Comparison of ENCODE assay signal across 18 cellular contexts in genomic region chr5:71748360-71748759, GRCh38. TPM values are rescaled to one million over a fixed set of nuclear protein-coding genes. Genes with fewer than 3 reads are reported as not detected.
A peak's percentile ranks its signal among the peaks of the same experiment; 100 is the strongest.
DNase-seq lines count a peak whose midpoint lies in the region; ATAC-seq, FAIRE-seq and TF ChIP-seq lines count a peak whose summit lies in the region.
"Had no signal": no experiment of that assay in that cellular context is flagged by ENCODE, and none has a peak within 500 bp of the region (broad histone marks: within the 10 kb centered on the region; RNA-seq: fewer than 3 reads in every experiment).

No MANE protein-coding gene starts in this region.

- H3K4me1 ChIP-seq in esophagus muscularis mucosa, result peaks cover 0 to 8% (median 3%) of the 10 kb centered on the region in 4 donors
- peaks cover 5 to 13% of the 10 kb centered on the region in 2 donors for H3K4me1 ChIP-seq in small intestine (ENCODE audit: control insufficient read depth in 2 of 2, insufficient read depth in 1 of 2, low read depth in 1 of 2, low read length in 1 of 2)

- no peak overlapping the region for H3K27ac ChIP-seq in esophagus muscularis mucosa (replicated peaks in 1 of 4)
- H3K27ac ChIP-seq in small intestine (ENCODE audit: low read depth in 1 of 2, low read length in 1 of 2), result peak overlapping the region; percentile 52 to 76

- H3K9me3 ChIP-seq in esophagus muscularis mucosa (no peaks in the 10 kb centered on the region), small intestine (ENCODE audit: control insufficient read depth, low read depth) (no peaks in the 10 kb centered on the region)

- intact Hi-C loops in esophagus muscularis mucosa (cut with DNase I), result no loop called here

- H3K4me3 ChIP-seq in esophagus muscularis mucosa, result no peak overlapping the region
- no peak overlapping the region for H3K4me3 ChIP-seq in small intestine (ENCODE audit: low read depth in 1 of 2, low read length in 2 of 2)

- FAIRE-seq in small intestine (lab: Jason Lieb, UNC), result no peak
- no peak for FAIRE-seq in H54 (lab: Jason Lieb, UNC)
- FAIRE-seq: endometrium had no signal

- DNase-seq in NCI-H1417 (lab: John Stamatoyannopoulos, UW) (peak; percentile 6 to 70 (median 45)), NCI-H1417 treated with DMSO at 0.1 percent for 48 hours (lab: John Stamatoyannopoulos, UW) (no peak), NCI-H69 (lab: John Stamatoyannopoulos, UW) (peak; percentile 95), esophagus muscularis mucosa (ENCODE audit: extremely low spot score) (peak; percentile 84), small intestine (peak; percentile 100), H54 (ENCODE audit: insufficient read length, low spot score) (no peak), NCI-H187 treated with DMSO at 0.1 percent for 48 hours (lab: John Stamatoyannopoulos, UW) (no peak)
- DNase-seq: 8988T; EL; GOT3; immature natural killer cell; NCI-H2171; stimulated activated CD4-positive, alpha-beta T cell treated with anti-CD3 and anti-CD28 coated beads, Interleukin-4, amount 100 ng/mL, for 1 hour; stimulated activated CD8-positive, alpha-beta memory T cell treated with anti-CD3 and anti-CD28 coated beads, Interleukin-4, amount 100 ng/mL, for 48 hours had no signal

- no peaks in the 10 kb centered on the region for H3K36me3 ChIP-seq in esophagus muscularis mucosa
- H3K36me3 ChIP-seq in small intestine (ENCODE audit: control insufficient read depth in 2 of 2, insufficient read depth in 2 of 2, low read length in 2 of 2), result no peaks in the 10 kb centered on the region

- no peak for TF ChIP-seq CTCF in esophagus muscularis mucosa (IDR thresholded peaks at IDR 0.05)

- WGBS in esophagus muscularis mucosa, result 87% methylated on average over 11 of the region's 11 CpGs
- 14 to 59% (median 38%) methylated on average over 11 of the region's 11 CpGs for WGBS in small intestine, 3 donors

- no peaks in the 10 kb centered on the region for H3K27me3 ChIP-seq in esophagus muscularis mucosa
- H3K27me3 ChIP-seq in small intestine (ENCODE audit: control insufficient read depth in 2 of 2, insufficient read depth in 2 of 2, low read length in 2 of 2), result no peaks in the 10 kb centered on the region

- TF ChIP-seq EP300 in esophagus muscularis mucosa (IDR thresholded peaks at IDR 0.05), result no peak

- no peak for ATAC-seq in GM18505 (IDR thresholded peaks at IDR 0.05; ENCODE audit: unreplicated experiment)

- no peak for TF ChIP-seq POLR2A in esophagus muscularis mucosa (IDR thresholded peaks at IDR 0.05; ENCODE audit: low read depth)
- no peak for TF ChIP-seq POLR2A in GM18505 (IDR thresholded peaks at IDR 0.05; ENCODE audit: borderline replicate concordance, extremely low read depth, insufficient read depth, insufficient read length)
- TF ChIP-seq POLR2A in H54 (IDR thresholded peaks at IDR 0.05; ENCODE audit: low read depth, low read length), result no peak

RNA-seq across cellular contexts. Expression of gene CARTPT, which starts 29.3 kb away (rescaled TPM):
- total RNA-seq in esophagus muscularis mucosa, result 10 to 100 TPM in 2 of 4 donors, 1 to 10 TPM in 2; 7.1 to 24.7 (median 15.5) TPM
- polyA plus RNA-seq in small intestine, result 1 to 10 TPM in 1 of 3 donors, not detected in 2; 1.4 TPM
- total RNA-seq: cerebellum, M059J had no signal
- polyA plus RNA-seq: immature natural killer cell had no signal

Comparison
In these comparisons a context has a peak if more than half of its experiments do, and no peak if none do; other contexts are left out.
1. DNase-seq: peak in NCI-H1417 (3 of 3), NCI-H69 (single experiment), esophagus muscularis mucosa (single experiment) and small intestine (single experiment); none in NCI-H1417 treated with DMSO at 0.1 percent for 48 hours (single experiment), H54 (single experiment) and NCI-H187 treated with DMSO at 0.1 percent for 48 hours (single experiment).
2. H3K27ac ChIP-seq: peak in small intestine (2 of 2); none in esophagus muscularis mucosa (0 of 4).